10 cellular contexts compared by ENCODE assay signal in genomic region chr11:15216678-15217077, GRCh38.
DNase-seq lines count a peak whose midpoint lies in the region; ATAC-seq, FAIRE-seq and TF ChIP-seq lines count a peak whose summit lies in the region.
"Had no signal": no experiment of that assay in that cellular context is flagged by ENCODE, and none has a peak within 500 bp of the region (broad histone marks: within the 10 kb centered on the region; RNA-seq: fewer than 3 reads in every experiment).

No MANE protein-coding gene starts in this region.

- H3K27ac ChIP-seq in keratinocyte (ENCODE audit: control insufficient read depth, insufficient read depth, low read length) (no peak overlapping the region), left lung (no peak overlapping the region)
- H3K27ac ChIP-seq: stomach had no signal

- dilution Hi-C loops in keratinocyte (cut with MboI; ENCODE audit: extremely low pct_ligation_motif_present, low sequenced_read_pairs) = no loop called here

- no peak for FAIRE-seq in keratinocyte (lab: Jason Lieb, UNC)
- FAIRE-seq: endometrium had no signal

- no peak overlapping the region for H2AFZ ChIP-seq in keratinocyte (ENCODE audit: control insufficient read depth, low read length)

- no peak overlapping the region for H3K4me2 ChIP-seq in keratinocyte (ENCODE audit: control insufficient read depth, extremely low read depth, insufficient read depth, low read depth, low read length)

- no peaks in the 10 kb centered on the region for H3K79me2 ChIP-seq in keratinocyte (ENCODE audit: control insufficient read depth, insufficient read depth, low read length)

- H3K36me3 ChIP-seq in GM06990 (ENCODE audit: control insufficient read depth, insufficient read depth, low read length) (no peaks in the 10 kb centered on the region), H7 (replicated peaks; ENCODE audit: control insufficient read depth, insufficient read depth, low read length) (no peaks in the 10 kb centered on the region), keratinocyte (ENCODE audit: control insufficient read depth in 2 of 2, extremely low read depth in 1 of 2, insufficient read depth in 2 of 2, low read length in 2 of 2) (no peaks in the 10 kb centered on the region), left lung (no peaks in the 10 kb centered on the region)
- H3K36me3 ChIP-seq: stomach had no signal

- peak; percentile 74 for TF ChIP-seq CTCF in GM06990 (IDR thresholded peaks at IDR 0.05; ENCODE audit: insufficient read depth, low read length, poor library complexity, severe bottlenecking)
- TF ChIP-seq CTCF in keratinocyte (optimal IDR thresholded peaks at IDR 0.05 in 1 of 3, IDR thresholded peaks at IDR 0.05 in 1 of 3, conservative IDR thresholded peaks at IDR 0.05 in 1 of 3; ENCODE audit: extremely low read depth in 1 of 3, insufficient read depth in 2 of 3, low read length in 3 of 3) = peak; percentile 51 to 67 (median 62)
- TF ChIP-seq CTCF in left lung (IDR thresholded peaks at IDR 0.05) = no peak

- no peak overlapping the region for H3K9ac ChIP-seq in keratinocyte (ENCODE audit: control insufficient read depth, extremely low read depth, insufficient read depth, low read length)

- no peaks in the 10 kb centered on the region for H3K9me1 ChIP-seq in keratinocyte (ENCODE audit: control insufficient read depth, extremely low read depth, insufficient read depth, low read length)

- no peaks in the 10 kb centered on the region for H3K9me3 ChIP-seq in keratinocyte (ENCODE audit: control insufficient read depth, low read depth, low read length)
- H3K9me3 ChIP-seq in left lung = no peaks in the 10 kb centered on the region
- H3K9me3 ChIP-seq: stomach had no signal

- ATAC-seq in GM19463 (IDR thresholded peaks at IDR 0.05; ENCODE audit: unreplicated experiment) (no peak), left lung (no peak)

- DNase-seq in GM06990 (ENCODE audit: extremely low read depth, insufficient read length) (no peak), H7 (peak; percentile 79), OCI-M1 (lab: John Stamatoyannopoulos, UW) (peak; percentile 5), keratinocyte (ENCODE audit: low read depth, low spot score) (no peak), NCI-H226 (no peak), middle frontal gyrus (ENCODE audit: extremely low spot score, low spot score) (no peak), left lung (no peak)
- DNase-seq: stomach had no signal

- no peaks in the 10 kb centered on the region for H3K27me3 ChIP-seq in GM06990 (replicated peaks; ENCODE audit: control insufficient read depth, insufficient read depth, low read length)
- no peaks in the 10 kb centered on the region for H3K27me3 ChIP-seq in H7 (ENCODE audit: control insufficient read depth, insufficient read depth, low read length)
- H3K27me3 ChIP-seq in keratinocyte (ENCODE audit: control insufficient read depth, extremely low read depth, insufficient read depth, low read length) = no peaks in the 10 kb centered on the region
- H3K27me3 ChIP-seq in left lung = no peaks in the 10 kb centered on the region
- H3K27me3 ChIP-seq: stomach had no signal

- H3K4me3 ChIP-seq in GM06990 (replicated peaks; ENCODE audit: low read depth, low read length) = no peak overlapping the region
- H3K4me3 ChIP-seq in H7 (ENCODE audit: insufficient read depth, low read depth, low read length) = no peak overlapping the region
- H3K4me3 ChIP-seq in keratinocyte (ENCODE audit: control insufficient read depth in 2 of 3, extremely low read depth in 1 of 3, insufficient read depth in 2 of 3, low read depth in 1 of 3, low read length in 3 of 3) = no peak overlapping the region
- no peak overlapping the region for H3K4me3 ChIP-seq in left lung
- H3K4me3 ChIP-seq: stomach had no signal

- intact Hi-C loops in left lung (cut with DNase I) = no loop called here

- H4K20me1 ChIP-seq in keratinocyte (ENCODE audit: control insufficient read depth, extremely low read depth, insufficient read depth, low read length) = no peaks in the 10 kb centered on the region

- H3K4me1 ChIP-seq in keratinocyte (ENCODE audit: control insufficient read depth, extremely low read depth, insufficient read depth, low read length) = no peaks in the 10 kb centered on the region
- no peaks in the 10 kb centered on the region for H3K4me1 ChIP-seq in left lung
- H3K4me1 ChIP-seq: stomach had no signal

Comparison
In these comparisons a context has a peak if more than half of its experiments do, and no peak if none do; other contexts are left out.
1. DNase-seq: peak in H7 (single experiment) and OCI-M1 (single experiment); none in GM06990 (single experiment), keratinocyte (single experiment), NCI-H226 (single experiment), middle frontal gyrus (single experiment) and left lung (0 of 2).
2. CTCF ChIP-seq: peak in GM06990 (single experiment) and keratinocyte (3 of 3); none in left lung (0 of 2).